In genomic region chr9:115691097-115691496, GRCh38 we compare ENCODE assay signal across 11 cellular contexts.
DNase-seq lines count a peak whose midpoint lies in the region; ATAC-seq, FAIRE-seq and TF ChIP-seq lines count a peak whose summit lies in the region.
"Had no signal": no experiment of that assay in that cellular context is flagged by ENCODE, and none has a peak within 500 bp of the region (broad histone marks: within the 10 kb centered on the region; RNA-seq: fewer than 3 reads in every experiment).

No MANE protein-coding gene starts in this region.

- H3K4me1 ChIP-seq in HCT116 (ENCODE audit: control insufficient read depth in 1 of 2, insufficient read depth in 2 of 2, low read length in 2 of 2) = peaks cover 0 to 9% of the 10 kb centered on the region in 2 experiments; a peak in 1 of 4 replicates
- no peaks in the 10 kb centered on the region for H3K4me1 ChIP-seq in HepG2 (ENCODE audit: insufficient read depth, low read length)

- no peak for TF ChIP-seq RAD21 in HCT116 (IDR thresholded peaks at IDR 0.05; ENCODE audit: low read depth)
- TF ChIP-seq RAD21 in HepG2 (CRISPR knock-in tag; IDR thresholded peaks at IDR 0.05) = no peak

- no peak for TF ChIP-seq POLR2A in HCT116 (IDR thresholded peaks at IDR 0.05; ENCODE audit: borderline replicate concordance, extremely low read depth, insufficient read depth, insufficient read length)
- TF ChIP-seq POLR2A in HepG2 (IDR thresholded peaks at IDR 0.05; ENCODE audit: insufficient read depth in 1 of 2, low read depth in 2 of 2, low read length in 2 of 2) = no peak

- intact Hi-C loops in HCT116 (cut with micrococcal nuclease) = loop anchor here (5.0 to 10.0 kb wide), 2 partner anchors 474 to 956 kb away; no protein-coding TSS in a partner anchor
- intact Hi-C loops in HepG2 (cut with micrococcal nuclease; ENCODE audit: unreplicated experiment) = no loop called here

- POLR2A ChIA-PET in HCT116 (lab: Charles Lee) = no interaction called here
- POLR2A ChIA-PET in HepG2 (lab: Yijun Ruan, JAX) = no interaction called here

- in situ Hi-C loops in HepG2 (cut with HindIII; ENCODE audit: extremely low pct_ligation_motif_present, low pct_unique_long_range_greater_than_20kb) = no loop called here

- DNase-seq in HCT116 (ENCODE audit: low read depth, low spot score) (no peak), T1000 (lab: John Stamatoyannopoulos, UW) (peak; percentile 30), fibroblast of villous mesenchyme (ENCODE audit: low read depth) (peak; percentile 96), stromal cell of bone marrow (ENCODE audit: low read depth) (peak; percentile 99), HuH-7 (ENCODE audit: low spot score) (no peak), nucleus accumbens (lab: John Stamatoyannopoulos, UW) (no peak), HepG2 (ENCODE audit: low spot score) (no peak)
- DNase-seq: activated CD4-positive, alpha-beta T cell treated with anti-CD3 and anti-CD28 coated beads, Interleukin-2, amount 50 U/mL, for 48 hours; NCI-H1694; ovary; SHP77 had no signal

- H3K4me3 ChIP-seq in HCT116 (replicated peaks in 1 of 2; ENCODE audit: low read depth in 1 of 2, low read length in 2 of 2) (no peak overlapping the region), fibroblast of villous mesenchyme (ENCODE audit: low read depth, low read length) (no peak overlapping the region), HepG2 (replicated peaks in 1 of 3; ENCODE audit: insufficient read depth in 1 of 3, low read depth in 2 of 3, low read length in 3 of 3) (no peak overlapping the region)
- H3K4me3 ChIP-seq: ovary had no signal

- TF ChIP-seq EP300 in HepG2 (IDR thresholded peaks at IDR 0.05; ENCODE audit: low read depth in 2 of 2, low read length in 2 of 2) (no peak), HepG2 (CRISPR knock-in tag; IDR thresholded peaks at IDR 0.05; ENCODE audit: borderline replicate concordance) (no peak)

- H2AFZ ChIP-seq in HCT116 (ENCODE audit: low read depth, low read length, poor library complexity, severe bottlenecking) = no peak overlapping the region
- no peak overlapping the region for H2AFZ ChIP-seq in HepG2 (ENCODE audit: low read length)

- WGBS in HepG2 (ENCODE audit: low lambda C conversion rate) = 2% methylated on average over 5 of the region's 5 CpGs

- BruUV-seq in HCT116 (replicated peaks; lab: Mats Ljungman, UMichigan) = no TSS peak
- BruUV-seq in HepG2 (replicated peaks; lab: Mats Ljungman, UMichigan) = no TSS peak

- H4K20me1 ChIP-seq in HCT116 (ENCODE audit: insufficient read depth) (no peaks in the 10 kb centered on the region), HepG2 (ENCODE audit: insufficient read depth, low read length) (no peaks in the 10 kb centered on the region)

- 0 out of 2 replicates have a peak overlapping the region, but pooled peaks have one; percentile 7 for H3K4me2 ChIP-seq in HCT116 (ENCODE audit: low read length)
- no peak overlapping the region for H3K4me2 ChIP-seq in HepG2 (ENCODE audit: low read depth, low read length)

- no peak for FAIRE-seq in HepG2 (lab: Jason Lieb, UNC)

- H3K27ac ChIP-seq in HCT116 (ENCODE audit: low read depth, low read length) (no peak overlapping the region), HepG2 (ENCODE audit: extremely low read length, insufficient read depth, low read length) (no peak overlapping the region)
- H3K27ac ChIP-seq: ovary had no signal

- CTCF ChIA-PET in HCT116 (lab: Charles Lee) (interaction anchor here (0.6 kb wide), 1 partner anchor 951 kb away, joined by 4 read pairs; no protein-coding TSS in a partner anchor), HepG2 (lab: Yijun Ruan, JAX; ENCODE audit: low intra/inter-chr PET ratio, low total read pairs) (no interaction called here)

- H3K9ac ChIP-seq in HCT116 (ENCODE audit: low read length) (no peak overlapping the region), HepG2 (ENCODE audit: insufficient read depth, low read depth, low read length) (no peak overlapping the region)

- no peaks in the 10 kb centered on the region for H3K9me2 ChIP-seq in HCT116 (ENCODE audit: insufficient read depth)

- H3K27me3 ChIP-seq in HCT116 (ENCODE audit: insufficient read depth, low read length) = peaks cover 10% of the 10 kb centered on the region; the same call in 1 of the 2 replicates
- no peaks in the 10 kb centered on the region for H3K27me3 ChIP-seq in HepG2 (ENCODE audit: control insufficient read depth in 1 of 2, insufficient read depth in 2 of 2, low read length in 2 of 2)
- H3K27me3 ChIP-seq: ovary had no signal

- RAD21 ChIA-PET in HCT116 (lab: Charles Lee; ENCODE audit: low non-redundant PET in 1 of 2, low total read pairs in 2 of 2, uncharacterized antibody in 2 of 2, unreplicated experiment in 2 of 2) = no interaction called here

- TF ChIP-seq CTCF in HCT116 (IDR thresholded peaks at IDR 0.05 in 2 of 3, conservative IDR thresholded peaks at IDR 0.05 in 1 of 3; ENCODE audit: borderline replicate concordance in 1 of 3, insufficient read depth in 1 of 3, low read depth in 2 of 3, low read length in 2 of 3) (no peak), fibroblast of villous mesenchyme (IDR thresholded peaks at IDR 0.05; ENCODE audit: insufficient read depth, low read depth, low read length) (no peak), HepG2 (CRISPR knock-in tag; IDR thresholded peaks at IDR 0.05) (no peak)

- H3K36me3 ChIP-seq in HCT116 (ENCODE audit: control insufficient read depth in 1 of 2, insufficient read depth in 2 of 2, low read length in 2 of 2) = no peaks in the 10 kb centered on the region
- no peaks in the 10 kb centered on the region for H3K36me3 ChIP-seq in HepG2 (replicated peaks in 1 of 2; ENCODE audit: control insufficient read depth in 1 of 2, insufficient read depth in 2 of 2, low read length in 2 of 2)
- H3K36me3 ChIP-seq: ovary had no signal

- ATAC-seq in HCT116 (peak; percentile 34; the same call in 1 of the 2 replicates), HepG2 (no peak)

- H3K79me2 ChIP-seq in HCT116 (ENCODE audit: insufficient read depth, low read length) (no peaks in the 10 kb centered on the region), HepG2 (ENCODE audit: insufficient read depth, low read length) (no peaks in the 10 kb centered on the region)

- no peaks in the 10 kb centered on the region for H3K9me3 ChIP-seq in HCT116 (ENCODE audit: control insufficient read depth in 1 of 2, insufficient read depth in 1 of 2, low read depth in 1 of 2, low read length in 2 of 2)
- no peaks in the 10 kb centered on the region for H3K9me3 ChIP-seq in HepG2 (ENCODE audit: low read length)
- H3K9me3 ChIP-seq: ovary had no signal

TF ChIP-seq in HCT116, 20 proteins besides CTCF, POLR2A, EP300 and RAD21 (continues in another document):
- no peak for TF ChIP-seq ZNF274 (IDR thresholded peaks at IDR 0.05; ENCODE audit: low read depth, low read length)
- TF ChIP-seq EZH2phosphoT487 (IDR thresholded peaks at IDR 0.05; ENCODE audit: borderline replicate concordance) = no peak
- no peak; the same call in 1 of the 2 replicates for TF ChIP-seq CEBPB (IDR thresholded peaks at IDR 0.05; ENCODE audit: low read depth)
- no peak for TF ChIP-seq POLR2AphosphoS5 (IDR thresholded peaks at IDR 0.05; ENCODE audit: low read depth, low read length)
- TF ChIP-seq YY1 (IDR thresholded peaks at IDR 0.05; ENCODE audit: extremely low read depth, insufficient replicate concordance, low read depth, low read length) = no peak
- TF ChIP-seq FOSL1 (IDR thresholded peaks at IDR 0.05; ENCODE audit: low read depth) = peak; percentile 69
- no peak for TF ChIP-seq ZBTB33 (IDR thresholded peaks at IDR 0.05; ENCODE audit: extremely low read depth, insufficient replicate concordance, low read length)

TF ChIP-seq in HepG2, 621 proteins besides CTCF, POLR2A, EP300 and RAD21:
- TF ChIP-seq ZNF737 (CRISPR knock-in tag; IDR thresholded peaks at IDR 0.05; ENCODE audit: borderline replicate concordance) (no peak), TCF7L2 (IDR thresholded peaks at IDR 0.05; ENCODE audit: low read depth, low read length) (no peak), MAZ (IDR thresholded peaks at IDR 0.05; ENCODE audit: borderline replicate concordance, low read depth, low read length) (no peak), MAZ (CRISPR knock-in tag; IDR thresholded peaks at IDR 0.05; ENCODE audit: low read depth) (no peak), MIXL1 (CRISPR knock-in tag; IDR thresholded peaks at IDR 0.05) (no peak), ZFP36L1 (CRISPR knock-in tag; IDR thresholded peaks at IDR 0.05) (no peak), HNRNPK (IDR thresholded peaks at IDR 0.05; ENCODE audit: low read depth, low read length, poor library complexity, severe bottlenecking) (no peak), ZNF121 (CRISPR knock-in tag; IDR thresholded peaks at IDR 0.05) (no peak), MIER2 (CRISPR knock-in tag; IDR thresholded peaks at IDR 0.05) (no peak)

Comparison
In these comparisons a context has a peak if more than half of its experiments do, and no peak if none do; other contexts are left out.
1. DNase-seq: peak in T1000 (single experiment), fibroblast of villous mesenchyme (single experiment) and stromal cell of bone marrow (single experiment); none in HCT116 (single experiment), HuH-7 (single experiment), nucleus accumbens (0 of 56) and HepG2 (single experiment).
2. Of the 20 proteins assayed by ChIP-seq in both HepG2 and HCT116: peak only in HepG2: none; only in HCT116: FOSL1, JUND and SP1; in both: none; in neither: 17.